Comparison of ENCODE assay signal across 10 cellular contexts in genomic region chr19:7489609-7490044, GRCh38. TPM values are rescaled to one million over a fixed set of nuclear protein-coding genes. Genes with fewer than 3 reads are reported as not detected.
DNase-seq lines count a peak whose midpoint lies in the region; ATAC-seq, FAIRE-seq and TF ChIP-seq lines count a peak whose summit lies in the region.
"Had no signal": no experiment of that assay in that cellular context is flagged by ENCODE, and none has a peak within 500 bp of the region (broad histone marks: within the 10 kb centered on the region; RNA-seq: fewer than 3 reads in every experiment).

No MANE protein-coding gene starts in this region.

- peak; percentile 38 for FAIRE-seq in GM12878 (lab: Jason Lieb, UNC)
- FAIRE-seq: D721Med had no signal

- H3K9ac ChIP-seq in GM12878 (ENCODE audit: control insufficient read depth, insufficient read depth, low read length): no peak overlapping the region

- no peak for DNase-seq in activated naive CD4-positive, alpha-beta T cell treated with anti-CD3 and anti-CD28 coated beads, Interleukin-2, amount 10 ng/mL, durations not matched to agents 7 days and 5 days
- no peak for DNase-seq in activated naive CD4-positive, alpha-beta T cell (lab: John Stamatoyannopoulos, UW)
- DNase-seq in GM12878 (ENCODE audit: low read depth, low spot score) (no peak), mesothelial cell of epicardium (ENCODE audit: low spot score in 2 of 2, unreplicated experiment in 2 of 2) (no peak), transverse colon (peak; percentile 61), SW 1271 (lab: John Stamatoyannopoulos, UW) (no peak)

- H3K27ac Mint-ChIP-seq in activated naive CD4-positive, alpha-beta T cell treated with anti-CD3 and anti-CD28 coated beads, Interleukin-2, amount 10 ng/mL, durations not matched to agents 7 days and 5 days: peak overlapping the region; percentile 26
- peak overlapping the region; percentile 97 for H3K27ac Mint-ChIP-seq in mesothelial cell of epicardium

- ATAC-seq in GM12878 (no peak), GM21786 (IDR thresholded peaks at IDR 0.05; ENCODE audit: unreplicated experiment) (no peak), HG03097 (IDR thresholded peaks at IDR 0.05; ENCODE audit: low FRiP score, unreplicated experiment) (no peak)

- CTCF ChIA-PET in activated naive CD4-positive, alpha-beta T cell treated with anti-CD3 and anti-CD28 coated beads, Interleukin-2, amount 10 ng/mL, durations not matched to agents 7 days and 5 days (lab: Charles Lee): interaction anchor here (1.0 kb wide), 1 partner anchor 191 kb away, joined by 4 read pairs; the partner anchor contains the start of gene TRAPPC5
- CTCF ChIA-PET in GM12878 (lab: Yijun Ruan, JAX): interaction anchor here (0.5 to 0.6 kb wide), 2 partner anchors 75 to 352 kb away, joined by 3 read pairs; no protein-coding TSS in a partner anchor

- RAD21 ChIA-PET in GM12878 (lab: Charles Lee; ENCODE audit: unreplicated experiment): no interaction called here

- peaks cover 9% of the 10 kb centered on the region for H3K27me3 Mint-ChIP-seq in activated naive CD4-positive, alpha-beta T cell treated with anti-CD3 and anti-CD28 coated beads, Interleukin-2, amount 10 ng/mL, durations not matched to agents 7 days and 5 days
- H3K27me3 Mint-ChIP-seq in mesothelial cell of epicardium (ENCODE audit: low read depth): no peaks in the 10 kb centered on the region

- H3K79me2 ChIP-seq in GM12878 (ENCODE audit: control insufficient read depth, insufficient read depth, low read length): no peaks in the 10 kb centered on the region

- TF ChIP-seq CTCF in GM12878 (IDR thresholded peaks at IDR 0.05 in 2 of 3, conservative IDR thresholded peaks at IDR 0.05 in 1 of 3; ENCODE audit: control insufficient read depth in 2 of 3, extremely low read depth in 1 of 3, insufficient read depth in 1 of 3, low read depth in 3 of 3, low read length in 3 of 3) (no peak), mesothelial cell of epicardium (IDR thresholded peaks at IDR 0.05; ENCODE audit: unreplicated experiment) (no peak), transverse colon (IDR thresholded peaks at IDR 0.05) (peak in 1 of 5 experiments; percentile 18)

- no peaks in the 10 kb centered on the region for H3K9me3 Mint-ChIP-seq in activated naive CD4-positive, alpha-beta T cell treated with anti-CD3 and anti-CD28 coated beads, Interleukin-2, amount 10 ng/mL, durations not matched to agents 7 days and 5 days
- H3K9me3 Mint-ChIP-seq in mesothelial cell of epicardium: no peaks in the 10 kb centered on the region

- intact Hi-C loops in GM12878 (cut with micrococcal nuclease; ENCODE audit: unreplicated experiment) (no loop called here), transverse colon (cut with DNase I; ENCODE audit: low total_unique reads) (no loop called here)

- H2AFZ ChIP-seq in GM12878 (ENCODE audit: control insufficient read depth, low read depth, low read length): peak overlapping the region; percentile 96; the same call in 1 of the 2 replicates

- SMC1A ChIA-PET in GM12878 (lab: Charles Lee; ENCODE audit: uncharacterized antibody, unreplicated experiment): interaction anchor here (1.1 kb wide), 1 partner anchor 122 kb away, joined by 3 read pairs; no protein-coding TSS in a partner anchor

- no peak for TF ChIP-seq EP300 in GM12878 (IDR thresholded peaks at IDR 0.05; ENCODE audit: borderline replicate concordance in 1 of 2, control insufficient read depth in 1 of 2, low read depth in 2 of 2, low read length in 2 of 2)
- TF ChIP-seq EP300 in transverse colon (IDR thresholded peaks at IDR 0.05; ENCODE audit: low read depth): no peak

- TF ChIP-seq POLR2A in GM12878 (IDR thresholded peaks at IDR 0.05; ENCODE audit: low read depth, low read length) (no peak), transverse colon (IDR thresholded peaks at IDR 0.05) (no peak)

- H3K4me1 Mint-ChIP-seq in activated naive CD4-positive, alpha-beta T cell treated with anti-CD3 and anti-CD28 coated beads, Interleukin-2, amount 10 ng/mL, durations not matched to agents 7 days and 5 days: peaks cover 23% of the 10 kb centered on the region
- peaks cover 9% of the 10 kb centered on the region for H3K4me1 Mint-ChIP-seq in mesothelial cell of epicardium

- no peaks in the 10 kb centered on the region; the same call in 1 of the 2 replicates for H3K4me1 ChIP-seq in GM12878 (ENCODE audit: control insufficient read depth, insufficient read depth, low read length)
- peaks cover 0 to 22% (median 10%) of the 10 kb centered on the region in 4 donors for H3K4me1 ChIP-seq in transverse colon

- in situ Hi-C loops in GM12878 (cut with MboI) (no loop called here), transverse colon (cut with MboI; ENCODE audit: low pct_ligation_motif_present in 1 of 4, low pct_unique_long_range_greater_than_20kb in 1 of 4, low sequenced_read_pairs in 3 of 4) (no loop called here)

- no peaks in the 10 kb centered on the region for H4K20me1 ChIP-seq in GM12878 (ENCODE audit: control insufficient read depth, insufficient read depth)

- H3K4me2 ChIP-seq in GM12878 (ENCODE audit: control insufficient read depth, insufficient read depth): 0 out of 2 replicates have a peak overlapping the region, but pooled peaks have one; percentile 82

- no peaks in the 10 kb centered on the region for H3K9me3 ChIP-seq in GM12878 (replicated peaks; ENCODE audit: control insufficient read depth, insufficient read depth, low read length)
- no peaks in the 10 kb centered on the region for H3K9me3 ChIP-seq in transverse colon

- no peak overlapping the region for H3K4me3 ChIP-seq in GM12878
- peak overlapping the region in 1 of 4 donors; percentile 64 for H3K4me3 ChIP-seq in transverse colon

- H3K27ac ChIP-seq in GM12878 (ENCODE audit: control insufficient read depth, insufficient read depth) (no peak overlapping the region), transverse colon (peak overlapping the region; percentile 87 to 90 (median 88))
- H3K27ac ChIP-seq: SJSA1 had no signal

- POLR2A ChIA-PET in GM12878 (lab: Charles Lee): interaction anchor here (0.5 to 0.6 kb wide), 3 partner anchors 16 to 1245 kb away, joined by 3 to 10 read pairs (median 5); no protein-coding TSS in a partner anchor

- no TSS peak for BruUV-seq in GM12878 (replicated peaks; lab: Mats Ljungman, UMichigan)

- 66% methylated on average over 11 of the region's 11 CpGs for WGBS in GM12878 (ENCODE audit: insufficient coverage, insufficient replicate concordance, low lambda C conversion rate, missing lambda C conversion rate)
- WGBS in transverse colon (ENCODE audit: low coverage in 1 of 2), 2 donors: 51 to 54% methylated on average over 3 to 11 of the region's 11 CpGs

- H3K36me3 Mint-ChIP-seq in activated naive CD4-positive, alpha-beta T cell treated with anti-CD3 and anti-CD28 coated beads, Interleukin-2, amount 10 ng/mL, durations not matched to agents 7 days and 5 days: no peaks in the 10 kb centered on the region
- no peaks in the 10 kb centered on the region for H3K36me3 Mint-ChIP-seq in mesothelial cell of epicardium

- TF ChIP-seq RAD21 in GM12878 (IDR thresholded peaks at IDR 0.05; ENCODE audit: insufficient read depth, low read depth, low read length): no peak

- no peaks in the 10 kb centered on the region for H3K27me3 ChIP-seq in GM12878 (replicated peaks in 1 of 2; ENCODE audit: control insufficient read depth in 2 of 2, insufficient read depth in 2 of 2, low read length in 1 of 2)
- H3K27me3 ChIP-seq in transverse colon: no peaks in the 10 kb centered on the region
- H3K27me3 ChIP-seq: SJSA1 had no signal

- H3K4me3 Mint-ChIP-seq in activated naive CD4-positive, alpha-beta T cell treated with anti-CD3 and anti-CD28 coated beads, Interleukin-2, amount 10 ng/mL, durations not matched to agents 7 days and 5 days: peak overlapping the region; percentile 73
- H3K4me3 Mint-ChIP-seq in mesothelial cell of epicardium: peak overlapping the region; percentile 60

- H3K36me3 ChIP-seq in GM12878 (ENCODE audit: control insufficient read depth in 2 of 2, insufficient read depth in 2 of 2, low read length in 1 of 2): no peaks in the 10 kb centered on the region
- H3K36me3 ChIP-seq in transverse colon: no peaks in the 10 kb centered on the region
- H3K36me3 ChIP-seq: SJSA1 had no signal

RNA-seq across cellular contexts. Expression of gene PEX11G, which starts 0.8 kb away (rescaled TPM):
- not detected in 2 replicates for total RNA-seq in GM12878 (2013; cell fraction: nucleolus; rRNA removed)
- 0.73 and 0.82 TPM in 2 replicates for total RNA-seq in GM12878 (2014; rRNA removed)
- 0.40 and 0.51 TPM in 2 replicates for total RNA-seq in GM12878 (2014; rRNA removed; fragmentation: Illumina TruSeq; extraction: Trizol)
- 1.0 and 1.8 TPM in 2 replicates for total RNA-seq in GM12878 (2021)
- 0.68 TPM for polyA plus RNA-seq in GM12878 (2011; ENCODE audit: low read depth)
- 0.19 and 0.29 TPM in 2 replicates for polyA plus RNA-seq in GM12878 (2011; rRNA removed)
- polyA plus RNA-seq in GM12878 (2011; cell fraction: cytosol; rRNA removed): 1.0 and 1.6 TPM in 2 replicates
- polyA plus RNA-seq in GM12878 (2011; cell fraction: nucleus; rRNA removed): 1.0 and 1.1 TPM in 2 replicates
- 1.1 and 1.2 TPM in 2 replicates for polyA plus RNA-seq in GM12878 (2012)
- polyA plus RNA-seq in GM12878 (2014; fragmentation: Illumina TruSeq; extraction: Trizol): 0.38 TPM in 1 of 2 replicates, not detected in the other
- polyA plus RNA-seq in GM12878 (2014; fragmentation: Nextera tagmentation; extraction: Ambion mirVana): under 1 TPM in 1 of 2 experiments, not detected in 1; 0.05 TPM
- polyA plus RNA-seq in GM12878 (2014; rRNA removed): 1.2 and 1.6 TPM in 2 replicates
- 1 to 10 TPM; 1.5 to 1.7 TPM for polyA plus RNA-seq in GM12878 (2016; fragmentation: Nextera tagmentation; extraction: Ambion mirVana)
- 0.41 TPM in 1 of 2 replicates, not detected in the other for polyA minus RNA-seq in GM12878 (2011; rRNA and poly(A)+ RNA removed)
- not detected in 2 replicates for polyA minus RNA-seq in GM12878 (2011; cell fraction: cytosol; rRNA and poly(A)+ RNA removed)
- polyA minus RNA-seq in GM12878 (2011; cell fraction: nucleus; rRNA and poly(A)+ RNA removed): 0.96 TPM in 1 of 2 replicates, not detected in the other
- 6.5 to 7.3 TPM (median 7.0 TPM) in 3 replicates for total RNA-seq in mesothelial cell of epicardium
- total RNA-seq in transverse colon: 10 to 100 TPM in 1 of 4 donors, 1 to 10 TPM in 3; 2.2 to 14.5 (median 8.9) TPM

RNA-seq across cellular contexts. Expression of gene ZNF358, which starts 26.3 kb away (rescaled TPM):
- total RNA-seq in GM12878 (2013; cell fraction: nucleolus; rRNA removed): 2.5 and 3.0 TPM in 2 replicates
- total RNA-seq in GM12878 (2014; rRNA removed) (2.1 and 3.0 TPM in 2 replicates), GM12878 (2014; rRNA removed; fragmentation: Illumina TruSeq; extraction: Trizol) (1.8 and 1.9 TPM in 2 replicates), GM12878 (2021) (4.9 and 6.3 TPM in 2 replicates), mesothelial cell of epicardium (67.5 to 68.3 TPM (median 67.9 TPM) in 3 replicates), transverse colon (10 to 100 TPM; 50.2 to 72.7 (median 69.1) TPM)
- 2.0 TPM for polyA plus RNA-seq in GM12878 (2011; ENCODE audit: low read depth)
- polyA plus RNA-seq in GM12878 (2011; rRNA removed) (0.13 and 0.50 TPM in 2 replicates), GM12878 (2014; fragmentation: Illumina TruSeq; extraction: Trizol) (4.1 and 5.5 TPM in 2 replicates), GM12878 (2014; fragmentation: Nextera tagmentation; extraction: Ambion mirVana) (under 1 TPM in 1 of 2 experiments, not detected in 1; 0.09 TPM), GM12878 (2014; rRNA removed) (2.2 and 4.0 TPM in 2 replicates), GM12878 (2016; fragmentation: Nextera tagmentation; extraction: Ambion mirVana) (under 1 TPM; 0.59 to 0.96 TPM)
- polyA plus RNA-seq in GM12878 (2011; cell fraction: cytosol; rRNA removed): 0.89 and 1.5 TPM in 2 replicates
- polyA plus RNA-seq in GM12878 (2011; cell fraction: nucleus; rRNA removed): 0.43 and 0.63 TPM in 2 replicates
- polyA plus RNA-seq in GM12878 (2012): 7.2 and 7.6 TPM in 2 replicates
- 0.15 TPM in 1 of 2 replicates, not detected in the other for polyA minus RNA-seq in GM12878 (2011; rRNA and poly(A)+ RNA removed)
- 0.62 TPM in 1 of 2 replicates, not detected in the other for polyA minus RNA-seq in GM12878 (2011; cell fraction: cytosol; rRNA and poly(A)+ RNA removed)
- polyA minus RNA-seq in GM12878 (2011; cell fraction: nucleus; rRNA and poly(A)+ RNA removed): 0.24 and 0.57 TPM in 2 replicates

RNA-seq across cellular contexts. Expression of gene MCOLN1, which starts 32.8 kb away (rescaled TPM):
- 9.1 and 9.6 TPM in 2 replicates for total RNA-seq in GM12878 (2013; cell fraction: nucleolus; rRNA removed)
- 2.2 and 2.8 TPM in 2 replicates for total RNA-seq in GM12878 (2014; rRNA removed)
- 2.3 and 3.0 TPM in 2 replicates for total RNA-seq in GM12878 (2014; rRNA removed; fragmentation: Illumina TruSeq; extraction: Trizol)
- 10.9 and 13.9 TPM in 2 replicates for total RNA-seq in GM12878 (2021)
- 2.7 TPM for polyA plus RNA-seq in GM12878 (2011; ENCODE audit: low read depth)
- polyA plus RNA-seq in GM12878 (2011; rRNA removed): 2.8 and 6.0 TPM in 2 replicates
- 5.7 and 8.7 TPM in 2 replicates for polyA plus RNA-seq in GM12878 (2011; cell fraction: cytosol; rRNA removed)
- 26.1 and 38.4 TPM in 2 replicates for polyA plus RNA-seq in GM12878 (2011; cell fraction: nucleus; rRNA removed)
- polyA plus RNA-seq in GM12878 (2012): 5.5 and 6.2 TPM in 2 replicates
- polyA plus RNA-seq in GM12878 (2014; fragmentation: Illumina TruSeq; extraction: Trizol): 1.9 and 3.7 TPM in 2 replicates
- 1 to 10 TPM in 1 of 2 experiments, under 1 TPM in 1; 0.42 to 1.4 TPM for polyA plus RNA-seq in GM12878 (2014; fragmentation: Nextera tagmentation; extraction: Ambion mirVana)
- 13.6 and 15.6 TPM in 2 replicates for polyA plus RNA-seq in GM12878 (2014; rRNA removed)
- 10 to 100 TPM; 12.4 to 14.4 TPM for polyA plus RNA-seq in GM12878 (2016; fragmentation: Nextera tagmentation; extraction: Ambion mirVana)
- polyA minus RNA-seq in GM12878 (2011; rRNA and poly(A)+ RNA removed): 8.1 and 11.8 TPM in 2 replicates
- polyA minus RNA-seq in GM12878 (2011; cell fraction: cytosol; rRNA and poly(A)+ RNA removed): 2.9 and 3.7 TPM in 2 replicates
- polyA minus RNA-seq in GM12878 (2011; cell fraction: nucleus; rRNA and poly(A)+ RNA removed): 3.7 and 7.2 TPM in 2 replicates
- total RNA-seq in mesothelial cell of epicardium: 20.5 to 21.0 TPM (median 20.7 TPM) in 3 replicates
- total RNA-seq in transverse colon: 10 to 100 TPM; 14.7 to 93.1 (median 23.9) TPM

RNA-seq across cellular contexts. Expression of gene PNPLA6, which starts 45.9 kb away (rescaled TPM):
- 136 and 138 TPM in 2 replicates for total RNA-seq in GM12878 (2013; cell fraction: nucleolus; rRNA removed)
- total RNA-seq in GM12878 (2014; rRNA removed) (47.9 and 56.8 TPM in 2 replicates), GM12878 (2014; rRNA removed; fragmentation: Illumina TruSeq; extraction: Trizol) (18.7 and 19.2 TPM in 2 replicates), GM12878 (2021) (105 and 113 TPM in 2 replicates), mesothelial cell of epicardium (100 to 117 TPM (median 112 TPM) in 3 replicates), transverse colon (100 to 1,000 TPM; 115 to 435 (median 147) TPM)
- polyA plus RNA-seq in GM12878 (2011; ENCODE audit: low read depth): 21.5 TPM
- polyA plus RNA-seq in GM12878 (2011; rRNA removed) (9.2 and 16.3 TPM in 2 replicates), GM12878 (2014; fragmentation: Illumina TruSeq; extraction: Trizol) (9.4 and 23.2 TPM in 2 replicates), GM12878 (2014; fragmentation: Nextera tagmentation; extraction: Ambion mirVana) (1 to 10 TPM in 1 of 2 experiments, under 1 TPM in 1; 0.95 to 8.4 TPM), GM12878 (2014; rRNA removed) (67.9 and 72.2 TPM in 2 replicates), GM12878 (2016; fragmentation: Nextera tagmentation; extraction: Ambion mirVana) (10 to 100 TPM; 64.7 to 65.3 TPM)
- 26.4 and 32.8 TPM in 2 replicates for polyA plus RNA-seq in GM12878 (2011; cell fraction: cytosol; rRNA removed)
- 99.0 and 144 TPM in 2 replicates for polyA plus RNA-seq in GM12878 (2011; cell fraction: nucleus; rRNA removed)
- polyA plus RNA-seq in GM12878 (2012): 52.2 and 53.4 TPM in 2 replicates
- polyA minus RNA-seq in GM12878 (2011; rRNA and poly(A)+ RNA removed): 22.1 and 68.2 TPM in 2 replicates
- 25.2 and 52.8 TPM in 2 replicates for polyA minus RNA-seq in GM12878 (2011; cell fraction: cytosol; rRNA and poly(A)+ RNA removed)
- polyA minus RNA-seq in GM12878 (2011; cell fraction: nucleus; rRNA and poly(A)+ RNA removed): 45.3 and 83.2 TPM in 2 replicates
